ENCODE assay signal across 1 cellular context in the genomic region with DNA sequence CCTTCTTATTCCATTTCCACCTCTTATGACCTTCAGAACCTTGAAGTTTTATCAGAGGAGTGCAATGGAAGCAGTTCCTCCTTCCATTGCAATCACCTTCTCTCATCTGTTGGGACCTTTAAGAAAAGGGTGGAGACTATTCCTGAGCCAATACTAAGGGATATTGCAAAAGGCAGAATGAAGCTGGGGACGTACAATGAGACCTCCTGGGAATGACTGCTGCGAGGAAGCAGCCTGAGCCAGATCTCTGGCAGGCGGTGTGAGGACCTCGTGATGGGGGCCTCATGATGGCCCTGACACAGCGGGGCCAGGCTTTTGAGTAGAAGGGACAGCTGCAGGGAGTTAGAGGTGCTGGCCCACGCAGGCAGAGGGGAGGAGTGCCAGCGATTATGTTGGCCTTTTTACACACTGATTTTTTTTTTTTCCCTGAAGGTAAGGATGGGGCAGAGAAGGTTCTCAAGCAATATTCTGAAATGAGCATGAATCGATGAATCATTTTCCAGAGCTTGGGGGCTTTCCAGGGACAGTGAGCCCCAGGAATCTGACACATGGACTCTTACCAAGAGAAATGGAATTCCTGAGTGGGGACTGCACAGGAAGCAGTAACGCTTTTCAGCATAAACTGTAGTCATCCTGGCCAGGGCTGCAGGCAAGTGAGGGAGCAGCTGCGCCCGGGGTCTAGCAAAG.
TF ChIP-seq lines count a peak whose summit lies in the region.

No MANE protein-coding gene starts in this region.

TF ChIP-seq in K562, 482 proteins besides CTCF, POLR2A, EP300 and RAD21 (continued from another document and continues in another):
- TF ChIP-seq ZFX (CRISPR knock-in tag; IDR thresholded peaks at IDR 0.05) (peak; percentile 37; the same call in 1 of the 2 replicates), SLC30A9 (CRISPR knock-in tag; IDR thresholded peaks at IDR 0.05) (no peak), RNF2 (IDR thresholded peaks at IDR 0.05) (no peak), ZNF282 (CRISPR knock-in tag; IDR thresholded peaks at IDR 0.05) (no peak), ZNF766 (CRISPR knock-in tag; conservative IDR thresholded peaks at IDR 0.05) (no peak), ZNF316 (IDR thresholded peaks at IDR 0.05) (no peak), MECOM (CRISPR knock-in tag; IDR thresholded peaks at IDR 0.05) (0 out of 2 replicates have a peak, but pooled peaks have one; percentile 28), FOXA1 (IDR thresholded peaks at IDR 0.05; ENCODE audit: borderline replicate concordance) (no peak), CBX8 (IDR thresholded peaks at IDR 0.05; ENCODE audit: borderline replicate concordance, extremely low read depth, low read depth, low read length, poor library complexity, severe bottlenecking) (no peak), TEAD1 (CRISPR knock-in tag; IDR thresholded peaks at IDR 0.05) (no peak), CBX5 (IDR thresholded peaks at IDR 0.05; ENCODE audit: borderline replicate concordance, low read depth) (no peak), NFIC (IDR thresholded peaks at IDR 0.05) (no peak), TAF9B (IDR thresholded peaks at IDR 0.05; ENCODE audit: partially characterized antibody) (no peak), MEF2D (tag; conservative IDR thresholded peaks at IDR 0.05; ENCODE audit: low read depth) (no peak), ZSCAN29 (IDR thresholded peaks at IDR 0.05) (no peak), BRF1 (IDR thresholded peaks at IDR 0.05; ENCODE audit: borderline replicate concordance, extremely low read depth, insufficient read length) (no peak), ZEB2 (IDR thresholded peaks at IDR 0.05) (no peak; the same call in 1 of the 2 replicates), PHF8 (IDR thresholded peaks at IDR 0.05; ENCODE audit: borderline replicate concordance, low read length) (no peak; the same call in 1 of the 2 replicates), NCOA2 (IDR thresholded peaks at IDR 0.05; ENCODE audit: partially characterized antibody in 2 of 2) (no peak), NBN (IDR thresholded peaks at IDR 0.05; ENCODE audit: low read depth) (no peak), TAF15 (IDR thresholded peaks at IDR 0.05; ENCODE audit: low read depth, low read length) (no peak), ERF (CRISPR knock-in tag; IDR thresholded peaks at IDR 0.05) (no peak), TBP (optimal IDR thresholded peaks at IDR 0.05; ENCODE audit: low read depth, low read length) (no peak), MAFF (IDR thresholded peaks at IDR 0.05; ENCODE audit: low read length) (no peak), ELF4 (CRISPR knock-in tag; IDR thresholded peaks at IDR 0.05) (no peak), SPI1 (IDR thresholded peaks at IDR 0.05; ENCODE audit: borderline replicate concordance, low read depth, low read length) (peak; percentile 84), CBX1 (IDR thresholded peaks at IDR 0.05; ENCODE audit: low read depth) (no peak)
- TF ChIP-seq, protein P1, sequence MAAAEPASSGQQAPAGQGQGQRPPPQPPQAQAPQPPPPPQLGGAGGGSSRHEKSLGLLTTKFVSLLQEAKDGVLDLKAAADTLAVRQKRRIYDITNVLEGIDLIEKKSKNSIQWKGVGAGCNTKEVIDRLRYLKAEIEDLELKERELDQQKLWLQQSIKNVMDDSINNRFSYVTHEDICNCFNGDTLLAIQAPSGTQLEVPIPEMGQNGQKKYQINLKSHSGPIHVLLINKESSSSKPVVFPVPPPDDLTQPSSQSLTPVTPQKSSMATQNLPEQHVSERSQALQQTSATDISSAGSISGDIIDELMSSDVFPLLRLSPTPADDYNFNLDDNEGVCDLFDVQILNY (CRISPR knock-in tag; IDR thresholded peaks at IDR 0.05) = no peak
- TF ChIP-seq, protein P2, sequence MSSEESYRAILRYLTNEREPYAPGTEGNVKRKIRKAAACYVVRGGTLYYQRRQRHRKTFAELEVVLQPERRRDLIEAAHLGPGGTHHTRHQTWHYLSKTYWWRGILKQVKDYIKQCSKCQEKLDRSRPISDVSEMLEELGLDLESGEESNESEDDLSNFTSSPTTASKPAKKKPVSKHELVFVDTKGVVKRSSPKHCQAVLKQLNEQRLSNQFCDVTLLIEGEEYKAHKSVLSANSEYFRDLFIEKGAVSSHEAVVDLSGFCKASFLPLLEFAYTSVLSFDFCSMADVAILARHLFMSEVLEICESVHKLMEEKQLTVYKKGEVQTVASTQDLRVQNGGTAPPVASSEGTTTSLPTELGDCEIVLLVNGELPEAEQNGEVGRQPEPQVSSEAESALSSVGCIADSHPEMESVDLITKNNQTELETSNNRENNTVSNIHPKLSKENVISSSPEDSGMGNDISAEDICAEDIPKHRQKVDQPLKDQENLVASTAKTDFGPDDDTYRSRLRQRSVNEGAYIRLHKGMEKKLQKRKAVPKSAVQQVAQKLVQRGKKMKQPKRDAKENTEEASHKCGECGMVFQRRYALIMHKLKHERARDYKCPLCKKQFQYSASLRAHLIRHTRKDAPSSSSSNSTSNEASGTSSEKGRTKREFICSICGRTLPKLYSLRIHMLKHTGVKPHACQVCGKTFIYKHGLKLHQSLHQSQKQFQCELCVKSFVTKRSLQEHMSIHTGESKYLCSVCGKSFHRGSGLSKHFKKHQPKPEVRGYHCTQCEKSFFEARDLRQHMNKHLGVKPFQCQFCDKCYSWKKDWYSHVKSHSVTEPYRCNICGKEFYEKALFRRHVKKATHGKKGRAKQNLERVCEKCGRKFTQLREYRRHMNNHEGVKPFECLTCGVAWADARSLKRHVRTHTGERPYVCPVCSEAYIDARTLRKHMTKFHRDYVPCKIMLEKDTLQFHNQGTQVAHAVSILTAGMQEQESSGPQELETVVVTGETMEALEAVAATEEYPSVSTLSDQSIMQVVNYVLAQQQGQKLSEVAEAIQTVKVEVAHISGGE (CRISPR knock-in tag; IDR thresholded peaks at IDR 0.05) = no peak
- TF ChIP-seq, protein P3, sequence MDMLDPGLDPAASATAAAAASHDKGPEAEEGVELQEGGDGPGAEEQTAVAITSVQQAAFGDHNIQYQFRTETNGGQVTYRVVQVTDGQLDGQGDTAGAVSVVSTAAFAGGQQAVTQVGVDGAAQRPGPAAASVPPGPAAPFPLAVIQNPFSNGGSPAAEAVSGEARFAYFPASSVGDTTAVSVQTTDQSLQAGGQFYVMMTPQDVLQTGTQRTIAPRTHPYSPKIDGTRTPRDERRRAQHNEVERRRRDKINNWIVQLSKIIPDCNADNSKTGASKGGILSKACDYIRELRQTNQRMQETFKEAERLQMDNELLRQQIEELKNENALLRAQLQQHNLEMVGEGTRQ (CRISPR knock-in tag; IDR thresholded peaks at IDR 0.05) = no peak
- TF ChIP-seq, protein P4, sequence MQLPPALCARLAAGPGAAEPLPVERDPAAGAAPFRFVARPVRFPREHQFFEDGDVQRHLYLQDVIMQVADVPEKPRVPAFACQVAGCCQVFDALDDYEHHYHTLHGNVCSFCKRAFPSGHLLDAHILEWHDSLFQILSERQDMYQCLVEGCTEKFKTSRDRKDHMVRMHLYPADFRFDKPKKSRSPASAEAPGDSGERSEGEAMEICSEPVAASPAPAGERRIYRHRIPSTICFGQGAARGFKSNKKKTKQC (CRISPR knock-in tag; IDR thresholded peaks at IDR 0.05) = no peak
- TF ChIP-seq, protein P5, sequence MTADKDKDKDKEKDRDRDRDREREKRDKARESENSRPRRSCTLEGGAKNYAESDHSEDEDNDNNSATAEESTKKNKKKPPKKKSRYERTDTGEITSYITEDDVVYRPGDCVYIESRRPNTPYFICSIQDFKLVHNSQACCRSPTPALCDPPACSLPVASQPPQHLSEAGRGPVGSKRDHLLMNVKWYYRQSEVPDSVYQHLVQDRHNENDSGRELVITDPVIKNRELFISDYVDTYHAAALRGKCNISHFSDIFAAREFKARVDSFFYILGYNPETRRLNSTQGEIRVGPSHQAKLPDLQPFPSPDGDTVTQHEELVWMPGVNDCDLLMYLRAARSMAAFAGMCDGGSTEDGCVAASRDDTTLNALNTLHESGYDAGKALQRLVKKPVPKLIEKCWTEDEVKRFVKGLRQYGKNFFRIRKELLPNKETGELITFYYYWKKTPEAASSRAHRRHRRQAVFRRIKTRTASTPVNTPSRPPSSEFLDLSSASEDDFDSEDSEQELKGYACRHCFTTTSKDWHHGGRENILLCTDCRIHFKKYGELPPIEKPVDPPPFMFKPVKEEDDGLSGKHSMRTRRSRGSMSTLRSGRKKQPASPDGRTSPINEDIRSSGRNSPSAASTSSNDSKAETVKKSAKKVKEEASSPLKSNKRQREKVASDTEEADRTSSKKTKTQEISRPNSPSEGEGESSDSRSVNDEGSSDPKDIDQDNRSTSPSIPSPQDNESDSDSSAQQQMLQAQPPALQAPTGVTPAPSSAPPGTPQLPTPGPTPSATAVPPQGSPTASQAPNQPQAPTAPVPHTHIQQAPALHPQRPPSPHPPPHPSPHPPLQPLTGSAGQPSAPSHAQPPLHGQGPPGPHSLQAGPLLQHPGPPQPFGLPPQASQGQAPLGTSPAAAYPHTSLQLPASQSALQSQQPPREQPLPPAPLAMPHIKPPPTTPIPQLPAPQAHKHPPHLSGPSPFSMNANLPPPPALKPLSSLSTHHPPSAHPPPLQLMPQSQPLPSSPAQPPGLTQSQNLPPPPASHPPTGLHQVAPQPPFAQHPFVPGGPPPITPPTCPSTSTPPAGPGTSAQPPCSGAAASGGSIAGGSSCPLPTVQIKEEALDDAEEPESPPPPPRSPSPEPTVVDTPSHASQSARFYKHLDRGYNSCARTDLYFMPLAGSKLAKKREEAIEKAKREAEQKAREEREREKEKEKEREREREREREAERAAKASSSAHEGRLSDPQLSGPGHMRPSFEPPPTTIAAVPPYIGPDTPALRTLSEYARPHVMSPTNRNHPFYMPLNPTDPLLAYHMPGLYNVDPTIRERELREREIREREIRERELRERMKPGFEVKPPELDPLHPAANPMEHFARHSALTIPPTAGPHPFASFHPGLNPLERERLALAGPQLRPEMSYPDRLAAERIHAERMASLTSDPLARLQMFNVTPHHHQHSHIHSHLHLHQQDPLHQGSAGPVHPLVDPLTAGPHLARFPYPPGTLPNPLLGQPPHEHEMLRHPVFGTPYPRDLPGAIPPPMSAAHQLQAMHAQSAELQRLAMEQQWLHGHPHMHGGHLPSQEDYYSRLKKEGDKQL (CRISPR knock-in tag; IDR thresholded peaks at IDR 0.05; ENCODE audit: borderline replicate concordance) = no peak
- TF ChIP-seq, protein P6, sequence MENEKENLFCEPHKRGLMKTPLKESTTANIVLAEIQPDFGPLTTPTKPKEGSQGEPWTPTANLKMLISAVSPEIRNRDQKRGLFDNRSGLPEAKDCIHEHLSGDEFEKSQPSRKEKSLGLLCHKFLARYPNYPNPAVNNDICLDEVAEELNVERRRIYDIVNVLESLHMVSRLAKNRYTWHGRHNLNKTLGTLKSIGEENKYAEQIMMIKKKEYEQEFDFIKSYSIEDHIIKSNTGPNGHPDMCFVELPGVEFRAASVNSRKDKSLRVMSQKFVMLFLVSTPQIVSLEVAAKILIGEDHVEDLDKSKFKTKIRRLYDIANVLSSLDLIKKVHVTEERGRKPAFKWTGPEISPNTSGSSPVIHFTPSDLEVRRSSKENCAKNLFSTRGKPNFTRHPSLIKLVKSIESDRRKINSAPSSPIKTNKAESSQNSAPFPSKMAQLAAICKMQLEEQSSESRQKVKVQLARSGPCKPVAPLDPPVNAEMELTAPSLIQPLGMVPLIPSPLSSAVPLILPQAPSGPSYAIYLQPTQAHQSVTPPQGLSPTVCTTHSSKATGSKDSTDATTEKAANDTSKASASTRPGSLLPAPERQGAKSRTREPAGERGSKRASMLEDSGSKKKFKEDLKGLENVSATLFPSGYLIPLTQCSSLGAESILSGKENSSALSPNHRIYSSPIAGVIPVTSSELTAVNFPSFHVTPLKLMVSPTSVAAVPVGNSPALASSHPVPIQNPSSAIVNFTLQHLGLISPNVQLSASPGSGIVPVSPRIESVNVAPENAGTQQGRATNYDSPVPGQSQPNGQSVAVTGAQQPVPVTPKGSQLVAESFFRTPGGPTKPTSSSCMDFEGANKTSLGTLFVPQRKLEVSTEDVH (IDR thresholded peaks at IDR 0.05; ENCODE audit: low read depth, partially characterized antibody) = no peak
- TF ChIP-seq, protein P7, sequence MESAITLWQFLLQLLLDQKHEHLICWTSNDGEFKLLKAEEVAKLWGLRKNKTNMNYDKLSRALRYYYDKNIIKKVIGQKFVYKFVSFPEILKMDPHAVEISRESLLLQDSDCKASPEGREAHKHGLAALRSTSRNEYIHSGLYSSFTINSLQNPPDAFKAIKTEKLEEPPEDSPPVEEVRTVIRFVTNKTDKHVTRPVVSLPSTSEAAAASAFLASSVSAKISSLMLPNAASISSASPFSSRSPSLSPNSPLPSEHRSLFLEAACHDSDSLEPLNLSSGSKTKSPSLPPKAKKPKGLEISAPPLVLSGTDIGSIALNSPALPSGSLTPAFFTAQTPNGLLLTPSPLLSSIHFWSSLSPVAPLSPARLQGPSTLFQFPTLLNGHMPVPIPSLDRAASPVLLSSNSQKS (CRISPR knock-in tag; IDR thresholded peaks at IDR 0.05) = no peak
- TF ChIP-seq, protein P8, sequence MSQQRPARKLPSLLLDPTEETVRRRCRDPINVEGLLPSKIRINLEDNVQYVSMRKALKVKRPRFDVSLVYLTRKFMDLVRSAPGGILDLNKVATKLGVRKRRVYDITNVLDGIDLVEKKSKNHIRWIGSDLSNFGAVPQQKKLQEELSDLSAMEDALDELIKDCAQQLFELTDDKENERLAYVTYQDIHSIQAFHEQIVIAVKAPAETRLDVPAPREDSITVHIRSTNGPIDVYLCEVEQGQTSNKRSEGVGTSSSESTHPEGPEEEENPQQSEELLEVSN (IDR thresholded peaks at IDR 0.05; ENCODE audit: borderline replicate concordance in 1 of 2, extremely low read depth in 1 of 2, insufficient read depth in 1 of 2, insufficient read length in 1 of 2, low read depth in 1 of 2, low read length in 1 of 2, poor library complexity in 1 of 2, severe bottlenecking in 1 of 2) = peak; percentile 20 to 37
- TF ChIP-seq, protein P9, sequence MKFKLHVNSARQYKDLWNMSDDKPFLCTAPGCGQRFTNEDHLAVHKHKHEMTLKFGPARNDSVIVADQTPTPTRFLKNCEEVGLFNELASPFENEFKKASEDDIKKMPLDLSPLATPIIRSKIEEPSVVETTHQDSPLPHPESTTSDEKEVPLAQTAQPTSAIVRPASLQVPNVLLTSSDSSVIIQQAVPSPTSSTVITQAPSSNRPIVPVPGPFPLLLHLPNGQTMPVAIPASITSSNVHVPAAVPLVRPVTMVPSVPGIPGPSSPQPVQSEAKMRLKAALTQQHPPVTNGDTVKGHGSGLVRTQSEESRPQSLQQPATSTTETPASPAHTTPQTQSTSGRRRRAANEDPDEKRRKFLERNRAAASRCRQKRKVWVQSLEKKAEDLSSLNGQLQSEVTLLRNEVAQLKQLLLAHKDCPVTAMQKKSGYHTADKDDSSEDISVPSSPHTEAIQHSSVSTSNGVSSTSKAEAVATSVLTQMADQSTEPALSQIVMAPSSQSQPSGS (CRISPR knock-in tag; IDR thresholded peaks at IDR 0.05) = no peak
- TF ChIP-seq, protein P10, sequence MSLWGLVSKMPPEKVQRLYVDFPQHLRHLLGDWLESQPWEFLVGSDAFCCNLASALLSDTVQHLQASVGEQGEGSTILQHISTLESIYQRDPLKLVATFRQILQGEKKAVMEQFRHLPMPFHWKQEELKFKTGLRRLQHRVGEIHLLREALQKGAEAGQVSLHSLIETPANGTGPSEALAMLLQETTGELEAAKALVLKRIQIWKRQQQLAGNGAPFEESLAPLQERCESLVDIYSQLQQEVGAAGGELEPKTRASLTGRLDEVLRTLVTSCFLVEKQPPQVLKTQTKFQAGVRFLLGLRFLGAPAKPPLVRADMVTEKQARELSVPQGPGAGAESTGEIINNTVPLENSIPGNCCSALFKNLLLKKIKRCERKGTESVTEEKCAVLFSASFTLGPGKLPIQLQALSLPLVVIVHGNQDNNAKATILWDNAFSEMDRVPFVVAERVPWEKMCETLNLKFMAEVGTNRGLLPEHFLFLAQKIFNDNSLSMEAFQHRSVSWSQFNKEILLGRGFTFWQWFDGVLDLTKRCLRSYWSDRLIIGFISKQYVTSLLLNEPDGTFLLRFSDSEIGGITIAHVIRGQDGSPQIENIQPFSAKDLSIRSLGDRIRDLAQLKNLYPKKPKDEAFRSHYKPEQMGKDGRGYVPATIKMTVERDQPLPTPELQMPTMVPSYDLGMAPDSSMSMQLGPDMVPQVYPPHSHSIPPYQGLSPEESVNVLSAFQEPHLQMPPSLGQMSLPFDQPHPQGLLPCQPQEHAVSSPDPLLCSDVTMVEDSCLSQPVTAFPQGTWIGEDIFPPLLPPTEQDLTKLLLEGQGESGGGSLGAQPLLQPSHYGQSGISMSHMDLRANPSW (CRISPR knock-in tag; IDR thresholded peaks at IDR 0.05) = no peak
